In genomic region chr13:109745060-109745459, GRCh38 we compare ENCODE assay signal across 1 cellular context.
TF ChIP-seq lines count a peak whose summit lies in the region.

No MANE protein-coding gene starts in this region.

TF ChIP-seq in SK-N-SH, 30 proteins besides CTCF, POLR2A, EP300 and RAD21:
- no peak for TF ChIP-seq USF2 (IDR thresholded peaks at IDR 0.05; ENCODE audit: borderline replicate concordance, low read depth, low read length)
- TF ChIP-seq REST (IDR thresholded peaks at IDR 0.05; ENCODE audit: low read depth, low read length): no peak
- TF ChIP-seq MAX (IDR thresholded peaks at IDR 0.05; ENCODE audit: low read depth): no peak
- TF ChIP-seq MEF2A (IDR thresholded peaks at IDR 0.05; ENCODE audit: borderline replicate concordance, low read depth): no peak
- no peak for TF ChIP-seq POLR2AphosphoS5 (IDR thresholded peaks at IDR 0.05; ENCODE audit: low read depth, low read length)
- no peak for TF ChIP-seq FOXM1 (IDR thresholded peaks at IDR 0.05; ENCODE audit: low read depth)
- no peak for TF ChIP-seq MXI1 (IDR thresholded peaks at IDR 0.05; ENCODE audit: low read depth, low read length)
- no peak for TF ChIP-seq EZH2phosphoT487 (IDR thresholded peaks at IDR 0.05; ENCODE audit: borderline replicate concordance, low read depth)
- TF ChIP-seq ELF1 (IDR thresholded peaks at IDR 0.05): no peak
